8 cellular contexts compared by ENCODE assay signal in genomic region chr12:6950401-6950801, GRCh38. TPM values are rescaled to one million over a fixed set of nuclear protein-coding genes. Genes with fewer than 3 reads are reported as not detected.
A peak's percentile ranks its signal among the peaks of the same experiment; 100 is the strongest.
DNase-seq lines count a peak whose midpoint lies in the region; ATAC-seq and TF ChIP-seq lines count a peak whose summit lies in the region.

No MANE protein-coding gene starts in this region.

- no peak overlapping the region for H2BK20ac ChIP-seq in H9 (ENCODE audit: low read depth, low read length, poor library complexity, severe bottlenecking)

- no peak overlapping the region for H3K18ac ChIP-seq in H9 (ENCODE audit: insufficient read length, low read depth, low read length)

- H3K4me1 Mint-ChIP-seq in H9 (peaks cover 29 to 41% of the 10 kb centered on the region in 2 experiments), memory B cell (peaks cover 62% of the 10 kb centered on the region)
- peaks cover 78% of the 10 kb centered on the region for H3K4me1 Mint-ChIP-seq in activated T-cell treated with anti-CD3 and anti-CD28 coated beads, Interleukin-2, amount 50 U/mL, for 72 hours (ENCODE audit: low read depth)

- H3K79me2 ChIP-seq in H9 (ENCODE audit: insufficient read depth, low read length): no peaks in the 10 kb centered on the region

- H2BK15ac ChIP-seq in H9 (ENCODE audit: low read depth, low read length): no peak overlapping the region

- WGBS in H9 (ENCODE audit: extremely low coverage, insufficient read length, low lambda C conversion rate): no CpG with 5 or more reads among the region's 1 CpG
- 64 to 80% methylated on average over 1 of the region's 1 CpG for whole genome bisulfite sequencing in body of pancreas, 2 donors

- no peak overlapping the region for H2BK120ac ChIP-seq in H9 (ENCODE audit: low read depth, low read length, poor library complexity, severe bottlenecking)

- H2BK5ac ChIP-seq in H9 (ENCODE audit: insufficient read length, low read length): no peak overlapping the region

- intact Hi-C loops in body of pancreas (cut with DNase I): no loop called here

- H3K79me1 ChIP-seq in H9 (ENCODE audit: insufficient read depth, low read depth, low read length, poor library complexity, severe bottlenecking): no peaks in the 10 kb centered on the region

- H4K20me1 ChIP-seq in H9 (ENCODE audit: control insufficient read depth, insufficient read depth, insufficient read length): peaks cover 2% of the 10 kb centered on the region

- H3K23ac ChIP-seq in H9 (ENCODE audit: insufficient read length, low read depth, low read length): no peak overlapping the region

- no peak overlapping the region for H4K5ac ChIP-seq in H9 (ENCODE audit: insufficient read length, low read depth, low read length)

- H3K56ac ChIP-seq in H9 (ENCODE audit: insufficient read length, low read depth, low read length): no peak overlapping the region

- no peak overlapping the region for H3K14ac ChIP-seq in H9 (ENCODE audit: insufficient read depth, low read length)

- POLR2A ChIA-PET in BJ (lab: Charles Lee): no interaction called here

- H3K9me3 Mint-ChIP-seq in H9 (no peaks in the 10 kb centered on the region), memory B cell (no peaks in the 10 kb centered on the region)
- H3K9me3 Mint-ChIP-seq in activated T-cell treated with anti-CD3 and anti-CD28 coated beads, Interleukin-2, amount 50 U/mL, for 72 hours: no peaks in the 10 kb centered on the region

- no peak overlapping the region for H3T11ph ChIP-seq in H9 (ENCODE audit: low read length)

- no peak overlapping the region for H3K27ac ChIP-seq in H9 (ENCODE audit: insufficient read length, low read depth, low read length)
- H3K27ac ChIP-seq in body of pancreas: peak overlapping the region in 1 of 4 donors; percentile 45

- peaks cover 2% of the 10 kb centered on the region; the same call in 1 of the 2 replicates for H3K4me1 ChIP-seq in H9 (ENCODE audit: insufficient read depth, low read length)
- H3K4me1 ChIP-seq in body of pancreas: peaks cover 21% of the 10 kb centered on the region

- H3K23me2 ChIP-seq in H9 (ENCODE audit: insufficient read length, low read depth, low read length, poor library complexity, severe bottlenecking): peaks cover 7% of the 10 kb centered on the region

- H2AFZ ChIP-seq in H9 (ENCODE audit: low read length): no peak overlapping the region

- H3K27ac Mint-ChIP-seq in H9 (no peak overlapping the region; a peak in 1 of 7 replicates), memory B cell (peak overlapping the region; percentile 94)
- H3K27ac Mint-ChIP-seq in activated T-cell treated with anti-CD3 and anti-CD28 coated beads, Interleukin-2, amount 50 U/mL, for 72 hours: peak overlapping the region; percentile 96

- DNase-seq in BJ (ENCODE audit: low read depth) (no peak), H9 (no peak), memory B cell (ENCODE audit: low spot score in 2 of 2) (no peak), NCI-H345 (lab: John Stamatoyannopoulos, UW) (no peak), body of pancreas (no peak)
- DNase-seq in activated T-cell treated with anti-CD3 and anti-CD28 coated beads, Interleukin-2, amount 50 U/mL, for 72 hours: peak; percentile 62 to 69
- no peak for DNase-seq in NK-92 treated with Interleukin-12 subunit alpha and Interleukin-12 subunit beta, amount 100 ng/mL, for 24 hours (lab: John Stamatoyannopoulos, UW)

- H3K4me2 ChIP-seq in H9 (ENCODE audit: insufficient read depth, insufficient read length, low read length): no peak overlapping the region

- no peak overlapping the region for H2AK5ac ChIP-seq in H9 (ENCODE audit: insufficient read length, low read length)

- peak; percentile 12 to 25 for ATAC-seq in activated T-cell treated with anti-CD3 and anti-CD28 coated beads, Interleukin-2, amount 50 U/mL, for 72 hours (replicated peaks in 1 of 2)
- ATAC-seq in memory B cell (ENCODE audit: low read depth): no peak
- no peak for ATAC-seq in HG03025 (IDR thresholded peaks at IDR 0.05; ENCODE audit: low FRiP score, unreplicated experiment)
- no peak for ATAC-seq in body of pancreas

- no peak for TF ChIP-seq POLR2A in body of pancreas (IDR thresholded peaks at IDR 0.05)

- no peak overlapping the region for H2BK12ac ChIP-seq in H9 (ENCODE audit: insufficient read length, low read depth, low read length)

- H3K36me3 ChIP-seq in BJ (ENCODE audit: control insufficient read depth, insufficient read depth, low read length) (peaks cover 4% of the 10 kb centered on the region), body of pancreas (replicated peaks in 1 of 2; ENCODE audit: insufficient read depth in 1 of 2, low read depth in 2 of 2) (peaks cover 0 to 1% of the 10 kb centered on the region in 2 donors)

- H3K9ac ChIP-seq in H9 (ENCODE audit: extremely low read depth, insufficient read length, low read length): no peak overlapping the region

- H4K91ac ChIP-seq in H9 (ENCODE audit: insufficient read length, low read depth, low read length): no peak overlapping the region

- CTCF ChIA-PET in BJ (lab: Yijun Ruan, JAX): interaction anchor here (0.8 to 2.0 kb wide), 3 partner anchors 11 to 164 kb away, joined by 4 to 5 read pairs (median 4); no protein-coding TSS in a partner anchor

- H3K9me3 ChIP-seq in H9 (ENCODE audit: control insufficient read depth, low read depth, low read length): no peaks in the 10 kb centered on the region
- H3K9me3 ChIP-seq in body of pancreas: no peaks in the 10 kb centered on the region

- peaks cover under 1 to 5% (median 3%) of the 10 kb centered on the region in 3 experiments; a peak in 3 of 7 replicates for H3K36me3 Mint-ChIP-seq in H9 (ENCODE audit: insufficient read depth in 1 of 3, low read depth in 3 of 3)
- peaks cover 11 to 12% of the 10 kb centered on the region in 2 donors for H3K36me3 Mint-ChIP-seq in activated T-cell treated with anti-CD3 and anti-CD28 coated beads, Interleukin-2, amount 50 U/mL, for 72 hours (ENCODE audit: insufficient read depth in 2 of 2)
- H3K36me3 Mint-ChIP-seq in memory B cell: peaks cover 32% of the 10 kb centered on the region

- 0 out of 2 replicates have a peak, but pooled peaks have one; percentile 26 for TF ChIP-seq CTCF in BJ (IDR thresholded peaks at IDR 0.05; ENCODE audit: insufficient read depth, low read depth, low read length)
- TF ChIP-seq CTCF in H9 (conservative IDR thresholded peaks at IDR 0.05): peak; percentile 31; the same call in 2 of the 3 replicates
- TF ChIP-seq CTCF in body of pancreas (IDR thresholded peaks at IDR 0.05): no peak

- H3K27me3 Mint-ChIP-seq in H9 (ENCODE audit: low read depth) (no peaks in the 10 kb centered on the region; the same call in 1 of the 2 replicates), memory B cell (no peaks in the 10 kb centered on the region)
- H3K27me3 Mint-ChIP-seq in activated T-cell treated with anti-CD3 and anti-CD28 coated beads, Interleukin-2, amount 50 U/mL, for 72 hours (ENCODE audit: low read depth): no peaks in the 10 kb centered on the region

- no peak overlapping the region for H4K8ac ChIP-seq in H9 (replicated peaks; ENCODE audit: insufficient read length, low read depth, low read length)

- no peaks in the 10 kb centered on the region for H3K27me3 ChIP-seq in BJ (ENCODE audit: control insufficient read depth, insufficient read depth, low read length)
- no peaks in the 10 kb centered on the region for H3K27me3 ChIP-seq in H9 (ENCODE audit: insufficient read depth, low read length)
- no peaks in the 10 kb centered on the region for H3K27me3 ChIP-seq in body of pancreas

- H3K4ac ChIP-seq in H9 (ENCODE audit: low read depth, low read length): no peak overlapping the region

- H3K4me3 ChIP-seq in BJ (ENCODE audit: low read depth, low read length) (no peak overlapping the region), body of pancreas (no peak overlapping the region)

- H3K4me3 Mint-ChIP-seq in H9 (peak overlapping the region in 1 of 2 experiments; percentile 18; a peak in 1 of 5 replicates), memory B cell (peak overlapping the region; percentile 99)
- peak overlapping the region; percentile 77 to 92 for H3K4me3 Mint-ChIP-seq in activated T-cell treated with anti-CD3 and anti-CD28 coated beads, Interleukin-2, amount 50 U/mL, for 72 hours

RNA-seq across cellular contexts. Expression of gene PTPN6, which starts 0.8 kb away (rescaled TPM):
- 0.15 and 0.27 TPM in 2 replicates for polyA plus RNA-seq in BJ (2011; rRNA removed)
- 0.14 TPM in 1 of 2 replicates, not detected in the other for polyA minus RNA-seq in BJ (2011; rRNA and poly(A)+ RNA removed)
- total RNA-seq in H9 (2021) (18.2 and 19.8 TPM in 2 replicates), body of pancreas (10 to 100 TPM; 18.4 to 19.4 TPM)
- 100 to 1,000 TPM; 238 to 313 TPM for total RNA-seq in activated T-cell treated with anti-CD3 and anti-CD28 coated beads, Interleukin-2, amount 50 U/mL, for 72 hours

RNA-seq across cellular contexts. Expression of gene C12orf57, which starts 6.6 kb away (rescaled TPM):
- polyA plus RNA-seq in BJ (2011; rRNA removed): 489 and 709 TPM in 2 replicates
- 56.3 and 104 TPM in 2 replicates for polyA minus RNA-seq in BJ (2011; rRNA and poly(A)+ RNA removed)
- total RNA-seq in H9 (2021) (195 TPM in 2 replicates), body of pancreas (100 to 1,000 TPM; 219 to 302 TPM)
- 100 to 1,000 TPM; 259 to 301 TPM for total RNA-seq in activated T-cell treated with anti-CD3 and anti-CD28 coated beads, Interleukin-2, amount 50 U/mL, for 72 hours

RNA-seq across cellular contexts. Expression of gene RNU7-1, which starts 6.8 kb away (rescaled TPM):
- not detected in 2 replicates for polyA plus RNA-seq in BJ (2011; rRNA removed)
- polyA minus RNA-seq in BJ (2011; rRNA and poly(A)+ RNA removed): not detected in 2 replicates
- total RNA-seq in H9 (2021) (not detected in 2 replicates), body of pancreas (not detected)
- total RNA-seq in activated T-cell treated with anti-CD3 and anti-CD28 coated beads, Interleukin-2, amount 50 U/mL, for 72 hours: not detected

RNA-seq across cellular contexts. Expression of gene PHB2, which starts 20.1 kb away (rescaled TPM):
- 283 and 369 TPM in 2 replicates for polyA plus RNA-seq in BJ (2011; rRNA removed)
- polyA minus RNA-seq in BJ (2011; rRNA and poly(A)+ RNA removed): 90.5 and 152 TPM in 2 replicates
- total RNA-seq in H9 (2021) (370 and 383 TPM in 2 replicates), body of pancreas (100 to 1,000 TPM in 1 of 2 donors, 10 to 100 TPM in 1; 83.4 to 125 TPM)
- 100 to 1,000 TPM; 296 to 348 TPM for total RNA-seq in activated T-cell treated with anti-CD3 and anti-CD28 coated beads, Interleukin-2, amount 50 U/mL, for 72 hours

RNA-seq across cellular contexts. Expression of gene EMG1, which starts 20.3 kb away (rescaled TPM):
- polyA plus RNA-seq in BJ (2011; rRNA removed): 37.5 and 53.9 TPM in 2 replicates
- polyA minus RNA-seq in BJ (2011; rRNA and poly(A)+ RNA removed): 16.3 and 18.2 TPM in 2 replicates
- total RNA-seq in H9 (2021) (62.7 and 67.4 TPM in 2 replicates), body of pancreas (10 to 100 TPM in 1 of 2 donors, 1 to 10 TPM in 1; 8.3 to 15.5 TPM)
- total RNA-seq in activated T-cell treated with anti-CD3 and anti-CD28 coated beads, Interleukin-2, amount 50 U/mL, for 72 hours: 10 to 100 TPM; 44.9 to 45.7 TPM

Comparison
In these comparisons a context has a peak if more than half of its experiments do, and no peak if none do; other contexts are left out.
1. DNase-seq: peak in activated T-cell treated with anti-CD3 and anti-CD28 coated beads, Interleukin-2, amount 50 U/mL, for 72 hours (2 of 2); none in BJ (single experiment), H9 (single experiment), memory B cell (0 of 2), NK-92 treated with Interleukin-12 subunit alpha and Interleukin-12 subunit beta, amount 100 ng/mL, for 24 hours (single experiment), NCI-H345 (single experiment) and body of pancreas (0 of 4).
2. CTCF ChIP-seq: peak in BJ (single experiment) and H9 (single experiment); none in body of pancreas (0 of 7).
3. H3K27ac Mint-ChIP-seq: peak in activated T-cell treated with anti-CD3 and anti-CD28 coated beads, Interleukin-2, amount 50 U/mL, for 72 hours (single experiment) and memory B cell (single experiment); none in H9 (0 of 3).
4. ATAC-seq: peak in activated T-cell treated with anti-CD3 and anti-CD28 coated beads, Interleukin-2, amount 50 U/mL, for 72 hours (2 of 2); none in memory B cell (single experiment), HG03025 (single experiment) and body of pancreas (single experiment).
5. RNA of gene PTPN6, which starts 0.8 kb away (total RNA-seq): 238 to 313 TPM in activated T-cell treated with anti-CD3 and anti-CD28 coated beads, Interleukin-2, amount 50 U/mL, for 72 hours; 18.2 to 19.8 TPM in H9 and 18.4 to 19.4 TPM in body of pancreas; every median in the first group is over 10 times any median in the second.